Comparison of ENCODE assay signal across 25 cellular contexts in the genomic region with DNA sequence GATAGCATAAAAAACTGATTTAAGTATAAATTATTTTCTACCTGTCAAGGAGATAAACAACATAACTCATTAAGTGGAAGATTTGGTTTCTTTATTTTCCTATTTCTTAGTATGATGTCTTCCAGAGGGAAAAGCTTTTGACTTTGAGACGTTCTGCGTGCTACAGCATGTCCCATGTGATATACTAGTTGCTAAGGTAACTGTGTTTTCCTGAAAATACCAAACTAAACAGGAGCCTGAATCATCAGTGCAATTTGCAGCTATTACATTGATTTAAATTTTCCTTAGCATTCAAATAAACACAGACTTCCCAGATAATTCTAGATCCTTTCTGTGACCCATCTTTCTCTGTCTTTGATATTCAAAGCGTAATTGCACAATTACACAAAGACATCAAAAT.
DNase-seq lines count a peak whose midpoint lies in the region; ATAC-seq, FAIRE-seq and TF ChIP-seq lines count a peak whose summit lies in the region.
"Had no signal": no experiment of that assay in that cellular context is flagged by ENCODE, and none has a peak within 500 bp of the region (broad histone marks: within the 10 kb centered on the region; RNA-seq: fewer than 3 reads in every experiment).

No MANE protein-coding gene starts in this region.

- H3F3A ChIP-seq in PC-9 (ENCODE audit: insufficient read depth, low read depth): 0 out of 2 replicates have a peak, but pooled peaks cover 6% of the 10 kb centered on the region

- intact Hi-C loops in PC-9 (cut with micrococcal nuclease; ENCODE audit: unreplicated experiment): no loop called here

- no peaks in the 10 kb centered on the region for H3K9me3 ChIP-seq in PC-9 (ENCODE audit: insufficient read depth, low read depth)
- H3K9me3 ChIP-seq in mesodermal cell (ENCODE audit: control insufficient read depth, low read length): peaks cover 5% of the 10 kb centered on the region
- H3K9me3 ChIP-seq: A549 had no signal

- H3K9me2 ChIP-seq in PC-9 (ENCODE audit: insufficient read depth): no peaks in the 10 kb centered on the region

- DNase-seq in PC-9 (no peak), bronchial epithelial cell (ENCODE audit: low read depth) (peak; percentile 95), fibroblast of villous mesenchyme (ENCODE audit: low read depth) (peak; percentile 22), medulla oblongata (ENCODE audit: extremely low spot score) (no peak), putamen (ENCODE audit: low spot score) (no peak)
- DNase-seq: AML-193; C1 segment of cervical spinal cord; CD4-positive, alpha-beta memory T cell; COR-L47; DMS53; H7; IMR-90; NCI-H1105; NCI-H146; NCI-H1930; NCI-H2107; NCI-H524; NCI-H774; SHP77 treated with DMSO at 0.1 percent for 48 hours had no signal

- no peak for TF ChIP-seq CTCF in PC-9 (conservative IDR thresholded peaks at IDR 0.05)
- no peak for TF ChIP-seq CTCF in bronchial epithelial cell (IDR thresholded peaks at IDR 0.05; ENCODE audit: insufficient read depth, low read length, severe bottlenecking)
- no peak for TF ChIP-seq CTCF in fibroblast of villous mesenchyme (IDR thresholded peaks at IDR 0.05; ENCODE audit: insufficient read depth, low read depth, low read length)

- H4K20me1 ChIP-seq in PC-9 (ENCODE audit: insufficient read depth): no peaks in the 10 kb centered on the region

- POLR2A ChIA-PET in PC-9 (lab: Charles Lee; ENCODE audit: unreplicated experiment): no interaction called here

- no peaks in the 10 kb centered on the region for H3K79me2 ChIP-seq in PC-9 (ENCODE audit: low read depth)

- no peak overlapping the region for H3K4me2 ChIP-seq in PC-9
- H3K4me2 ChIP-seq: A549, KMS-11 had no signal

- H3K27me3 ChIP-seq in PC-9 (ENCODE audit: insufficient read depth, low read depth): no peaks in the 10 kb centered on the region
- H3K27me3 ChIP-seq in bronchial epithelial cell (ENCODE audit: control insufficient read depth, insufficient read depth, low read length): no peaks in the 10 kb centered on the region

- H2AFZ ChIP-seq in PC-9: 0 out of 2 replicates have a peak overlapping the region, but pooled peaks have one; percentile 47

- CTCF ChIA-PET in PC-9 (lab: Charles Lee): no interaction called here

- WGBS in mesodermal cell (ENCODE audit: insufficient coverage in 2 of 2), 2 experiments: no CpG with 5 or more reads among the region's 3 CpGs

- no peak for FAIRE-seq in bronchial epithelial cell (lab: Jason Lieb, UNC)
- FAIRE-seq: A549, GM18507, HTR-8/SVneo had no signal

- H3K36me3 ChIP-seq in PC-9 (ENCODE audit: low read depth) (no peaks in the 10 kb centered on the region), bronchial epithelial cell (ENCODE audit: control insufficient read depth, insufficient read depth, low read length) (no peaks in the 10 kb centered on the region), mesodermal cell (ENCODE audit: control insufficient read depth, insufficient read depth, low read length) (no peaks in the 10 kb centered on the region)

- H3K27ac ChIP-seq in PC-9 (no peak overlapping the region), mesodermal cell (ENCODE audit: low read depth, low read length, severe bottlenecking) (peak overlapping the region; percentile 36)
- H3K27ac ChIP-seq: A549, KMS-11 had no signal

- H3K4me3 ChIP-seq in PC-9 (no peak overlapping the region), bronchial epithelial cell (ENCODE audit: low read depth, low read length) (no peak overlapping the region), fibroblast of villous mesenchyme (ENCODE audit: low read depth, low read length) (no peak overlapping the region), mesodermal cell (ENCODE audit: extremely low read depth, insufficient read depth, low read length, poor library complexity, severe bottlenecking) (no peak overlapping the region)
- H3K4me3 ChIP-seq: A549 had no signal

- no TSS peak for BruUV-seq in PC-9 (replicated peaks; lab: Mats Ljungman, UMichigan)

- H3K4me1 ChIP-seq in PC-9 (replicated peaks; ENCODE audit: insufficient read depth) (peaks cover 8% of the 10 kb centered on the region; the same call in 1 of the 2 replicates), mesodermal cell (ENCODE audit: control insufficient read depth, insufficient read depth, low read length, poor library complexity, severe bottlenecking) (peaks cover 7% of the 10 kb centered on the region)
- H3K4me1 ChIP-seq: A549 had no signal

- ATAC-seq in GM18870 (IDR thresholded peaks at IDR 0.05; ENCODE audit: unreplicated experiment): no peak
- ATAC-seq: A549 had no signal

Comparison
In these comparisons a context has a peak if more than half of its experiments do, and no peak if none do; other contexts are left out.
1. DNase-seq: peak in bronchial epithelial cell (single experiment) and fibroblast of villous mesenchyme (single experiment); none in PC-9 (0 of 2), medulla oblongata (single experiment) and putamen (single experiment).